In genomic region chr2:216606551-216607527, GRCh38 we compare ENCODE assay signal across 8 cellular contexts. TPM values are rescaled to one million over a fixed set of nuclear protein-coding genes. Genes with fewer than 3 reads are reported as not detected.
DNase-seq lines count a peak whose midpoint lies in the region; ATAC-seq and TF ChIP-seq lines count a peak whose summit lies in the region.

No MANE protein-coding gene starts in this region.

- H3K9me3 ChIP-seq in smooth muscle cell (replicated peaks; ENCODE audit: low read depth), result no peaks in the 10 kb centered on the region

- peak overlapping the region; percentile 6; the same call in 1 of the 2 replicates for H3K4me3 ChIP-seq in GM06990 (replicated peaks; ENCODE audit: low read depth, low read length)
- peak overlapping the region; percentile 12 for H3K4me3 ChIP-seq in smooth muscle cell

- H3K36me3 ChIP-seq in GM06990 (ENCODE audit: control insufficient read depth, insufficient read depth, low read length) (no peaks in the 10 kb centered on the region), smooth muscle cell (ENCODE audit: low read depth) (no peaks in the 10 kb centered on the region)

- TF ChIP-seq CTCF in GM06990 (IDR thresholded peaks at IDR 0.05; ENCODE audit: insufficient read depth, low read length, poor library complexity, severe bottlenecking) (no peak), smooth muscle cell (IDR thresholded peaks at IDR 0.05; ENCODE audit: borderline replicate concordance, insufficient read depth, poor library complexity, severe bottlenecking) (no peak)

- DNase-seq in GM06990 (ENCODE audit: extremely low read depth, insufficient read length), result peak; percentile 59
- peak; percentile 75 for DNase-seq in NCI-H128 (lab: John Stamatoyannopoulos, UW; ENCODE audit: unreplicated experiment)
- DNase-seq in activated T-cell treated with anti-CD3 and anti-CD28 coated beads, Interleukin-2, amount 50 U/mL, for 1 hour, result peak; percentile 28
- no peak for DNase-seq in smooth muscle cell (lab: John Stamatoyannopoulos, UW; ENCODE audit: unreplicated experiment)
- no peak for DNase-seq in DMS 273 (lab: John Stamatoyannopoulos, UW; ENCODE audit: unreplicated experiment)
- no peak for DNase-seq in cerebellum (ENCODE audit: low spot score)

- no peaks in the 10 kb centered on the region for H4K20me1 ChIP-seq in smooth muscle cell (ENCODE audit: low read depth)

- H3K79me2 ChIP-seq in smooth muscle cell (ENCODE audit: low read depth), result no peaks in the 10 kb centered on the region

- H3F3A ChIP-seq in smooth muscle cell (ENCODE audit: low read depth), result no peaks in the 10 kb centered on the region

- ATAC-seq in GM21717 (IDR thresholded peaks at IDR 0.05; ENCODE audit: unreplicated experiment), result peak; percentile 95
- no peak for ATAC-seq in SK-N-SH treated with all-trans-retinoic acid at 6 μM for 48 hours

- peaks cover 34% of the 10 kb centered on the region for H3K4me1 ChIP-seq in smooth muscle cell (ENCODE audit: low read depth)

- WGBS in smooth muscle cell (ENCODE audit: low lambda C conversion rate), result 53% methylated on average over 26 of the region's 30 CpGs

- H3K9ac ChIP-seq in smooth muscle cell (ENCODE audit: low read depth), result no peak overlapping the region

- H2AFZ ChIP-seq in smooth muscle cell (ENCODE audit: low read depth), result peak overlapping the region; percentile 68

- H3K4me2 ChIP-seq in smooth muscle cell, result peak overlapping the region; percentile 76

- H3K27me3 ChIP-seq in GM06990 (replicated peaks; ENCODE audit: control insufficient read depth, insufficient read depth, low read length), result peaks cover 1% of the 10 kb centered on the region
- H3K27me3 ChIP-seq in smooth muscle cell (ENCODE audit: low read depth), result no peaks in the 10 kb centered on the region

- no peak overlapping the region for H3K27ac ChIP-seq in smooth muscle cell (ENCODE audit: low read depth)

TF ChIP-seq in SK-N-SH treated with all-trans-retinoic acid at 6 μM for 48 hours, 23 proteins besides CTCF, POLR2A, EP300 and RAD21:
- TF ChIP-seq SNAI2 (CRISPR knock-in tag; IDR thresholded peaks at IDR 0.05) (no peak), ZC3H10 (CRISPR knock-in tag; IDR thresholded peaks at IDR 0.05) (no peak), ISL1 (CRISPR knock-in tag; IDR thresholded peaks at IDR 0.05) (no peak), OSR1 (CRISPR knock-in tag; IDR thresholded peaks at IDR 0.05) (no peak), ZNF8 (CRISPR knock-in tag; IDR thresholded peaks at IDR 0.05) (no peak), ZNF565 (CRISPR knock-in tag; conservative IDR thresholded peaks at IDR 0.05; ENCODE audit: low read depth) (no peak), ZNF70 (CRISPR knock-in tag; IDR thresholded peaks at IDR 0.05) (no peak), ZFP30 (CRISPR knock-in tag; IDR thresholded peaks at IDR 0.05) (no peak), GLIS3 (CRISPR knock-in tag; IDR thresholded peaks at IDR 0.05) (no peak), TOX (CRISPR knock-in tag; IDR thresholded peaks at IDR 0.05; ENCODE audit: borderline replicate concordance) (no peak), CREB5 (CRISPR knock-in tag; IDR thresholded peaks at IDR 0.05; ENCODE audit: low read depth) (no peak), POU6F1 (CRISPR knock-in tag; IDR thresholded peaks at IDR 0.05; ENCODE audit: borderline replicate concordance, low read depth) (no peak), BACH2 (CRISPR knock-in tag; IDR thresholded peaks at IDR 0.05; ENCODE audit: borderline replicate concordance) (no peak), TCF4 (CRISPR knock-in tag; IDR thresholded peaks at IDR 0.05; ENCODE audit: borderline replicate concordance) (no peak), RARB (CRISPR knock-in tag; IDR thresholded peaks at IDR 0.05) (no peak), PATZ1 (CRISPR knock-in tag; IDR thresholded peaks at IDR 0.05; ENCODE audit: borderline replicate concordance) (no peak), CSDC2 (CRISPR knock-in tag; IDR thresholded peaks at IDR 0.05) (no peak)
- TF ChIP-seq, protein P1, sequence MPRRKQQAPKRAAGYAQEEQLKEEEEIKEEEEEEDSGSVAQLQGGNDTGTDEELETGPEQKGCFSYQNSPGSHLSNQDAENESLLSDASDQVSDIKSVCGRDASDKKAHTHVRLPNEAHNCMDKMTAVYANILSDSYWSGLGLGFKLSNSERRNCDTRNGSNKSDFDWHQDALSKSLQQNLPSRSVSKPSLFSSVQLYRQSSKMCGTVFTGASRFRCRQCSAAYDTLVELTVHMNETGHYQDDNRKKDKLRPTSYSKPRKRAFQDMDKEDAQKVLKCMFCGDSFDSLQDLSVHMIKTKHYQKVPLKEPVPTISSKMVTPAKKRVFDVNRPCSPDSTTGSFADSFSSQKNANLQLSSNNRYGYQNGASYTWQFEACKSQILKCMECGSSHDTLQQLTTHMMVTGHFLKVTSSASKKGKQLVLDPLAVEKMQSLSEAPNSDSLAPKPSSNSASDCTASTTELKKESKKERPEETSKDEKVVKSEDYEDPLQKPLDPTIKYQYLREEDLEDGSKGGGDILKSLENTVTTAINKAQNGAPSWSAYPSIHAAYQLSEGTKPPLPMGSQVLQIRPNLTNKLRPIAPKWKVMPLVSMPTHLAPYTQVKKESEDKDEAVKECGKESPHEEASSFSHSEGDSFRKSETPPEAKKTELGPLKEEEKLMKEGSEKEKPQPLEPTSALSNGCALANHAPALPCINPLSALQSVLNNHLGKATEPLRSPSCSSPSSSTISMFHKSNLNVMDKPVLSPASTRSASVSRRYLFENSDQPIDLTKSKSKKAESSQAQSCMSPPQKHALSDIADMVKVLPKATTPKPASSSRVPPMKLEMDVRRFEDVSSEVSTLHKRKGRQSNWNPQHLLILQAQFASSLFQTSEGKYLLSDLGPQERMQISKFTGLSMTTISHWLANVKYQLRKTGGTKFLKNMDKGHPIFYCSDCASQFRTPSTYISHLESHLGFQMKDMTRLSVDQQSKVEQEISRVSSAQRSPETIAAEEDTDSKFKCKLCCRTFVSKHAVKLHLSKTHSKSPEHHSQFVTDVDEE (CRISPR knock-in tag; IDR thresholded peaks at IDR 0.05), result no peak

RNA-seq across cellular contexts. Expression of gene IGFBP2, which starts 26.4 kb away (rescaled TPM):
- total RNA-seq in smooth muscle cell, result 143 and 162 TPM in 2 replicates
- polyA plus RNA-seq in smooth muscle cell, result 225 and 416 TPM in 2 replicates
- total RNA-seq in cerebellum, result 101 TPM

Comparison
In these comparisons a context has a peak if more than half of its experiments do, and no peak if none do; other contexts are left out.
1. DNase-seq: peak in GM06990 (single experiment), NCI-H128 (single experiment) and activated T-cell treated with anti-CD3 and anti-CD28 coated beads, Interleukin-2, amount 50 U/mL, for 1 hour (single experiment); none in smooth muscle cell (single experiment), DMS 273 (single experiment) and cerebellum (single experiment).